In genomic region chr11:59555601-59556114, GRCh38 we compare ENCODE assay signal across 1 cellular context.
TF ChIP-seq lines count a peak whose summit lies in the region.

No MANE protein-coding gene starts in this region.

TF ChIP-seq in GM12878, 131 proteins besides CTCF, POLR2A, EP300 and RAD21:
- TF ChIP-seq TAF1 (IDR thresholded peaks at IDR 0.05; ENCODE audit: borderline replicate concordance, low read depth, low read length) (no peak), EED (IDR thresholded peaks at IDR 0.05; ENCODE audit: low read depth) (peak; percentile 32; the same call in 1 of the 2 replicates)
